19 cellular contexts compared by ENCODE assay signal in the genomic region with DNA sequence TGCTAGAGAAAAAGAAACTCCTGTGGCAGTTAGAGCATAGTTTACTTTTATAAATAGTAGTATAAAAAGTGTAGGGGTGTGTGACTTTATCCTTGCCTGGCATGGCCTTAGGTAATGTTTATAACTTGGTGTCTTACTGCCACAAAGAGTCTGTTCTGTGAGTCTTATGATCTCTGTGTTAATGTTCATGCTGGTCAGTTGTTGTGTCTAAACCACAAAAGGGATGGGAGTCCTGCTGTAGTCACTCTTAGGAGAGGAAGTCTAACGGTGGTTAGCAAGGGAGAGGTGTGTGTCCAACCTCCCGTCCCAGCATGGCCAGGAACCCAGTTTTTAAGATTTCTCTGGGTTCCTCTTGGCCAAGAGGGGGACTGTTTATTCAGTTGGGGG. TPM values are rescaled to one million over a fixed set of nuclear protein-coding genes. Genes with fewer than 3 reads are reported as not detected.
"Had no signal": no experiment of that assay in that cellular context is flagged by ENCODE, and none has a peak within 500 bp of the region (broad histone marks: within the 10 kb centered on the region; RNA-seq: fewer than 3 reads in every experiment).

No MANE protein-coding gene starts in this region.

- H3K4me1 ChIP-seq: body of pancreas, foreskin keratinocyte, left lung, transverse colon had no signal

- H3K27ac Mint-ChIP-seq: activated T-cell treated with anti-CD3 and anti-CD28 coated beads, Interleukin-2, amount 50 U/mL, for 72 hours; dendritic cell treated with granulocyte-macrophage colony-stimulating factor and Interleukin-4, amounts not matched to agents 40 ng/mL and 50 ng/mL, for 4 days; stimulated activated naive B cell treated with anti-CD40 and anti-IgM and Interleukin-4, amounts not matched to agents 10 μg/mL and 1 μg/mL and 100 μg/mL, for 72 hours had no signal

- DNase-seq: activated naive CD4-positive, alpha-beta T cell treated with anti-CD3 and anti-CD28 coated beads, Interleukin-2, amount 50 U/mL, for 16 hours; activated T-cell treated with anti-CD3 and anti-CD28 coated beads, Interleukin-2, amount 50 U/mL, for 72 hours; anterior cingulate cortex; body of pancreas; effector CD4-positive, alpha-beta T cell; foreskin keratinocyte; kidney; left lung; naive B cell; occipital lobe; small intestine; stimulated activated CD4-positive, alpha-beta T cell treated with anti-CD3 and anti-CD28 coated beads, Interleukin-15, amount 100 ng/mL, for 24 hours; stimulated activated CD8-positive, alpha-beta memory T cell treated with anti-CD3 and anti-CD28 coated beads, Interleukin-4, amount 100 ng/mL, for 48 hours; stimulated activated naive B cell treated with anti-CD40 and anti-IgM and Interleukin-4, amounts not matched to agents 10 μg/mL and 1 μg/mL and 100 μg/mL, for 72 hours; transverse colon had no signal

- H3K36me3 ChIP-seq: cardiac muscle cell, left lung, transverse colon had no signal

- H3K9me3 Mint-ChIP-seq: dendritic cell treated with granulocyte-macrophage colony-stimulating factor and Interleukin-4, amounts not matched to agents 40 ng/mL and 50 ng/mL, for 4 days had no signal

- H3K27ac ChIP-seq: body of pancreas, cardiac muscle cell, foreskin keratinocyte, left lung, transverse colon had no signal

- H3K4me3 ChIP-seq: body of pancreas, cardiac muscle cell, left lung, lung, transverse colon had no signal

- H3K4me1 Mint-ChIP-seq: stimulated activated naive B cell treated with anti-CD40 and anti-IgM and Interleukin-4, amounts not matched to agents 10 μg/mL and 1 μg/mL and 100 μg/mL, for 72 hours had no signal

- H3K27me3 ChIP-seq: body of pancreas, cardiac muscle cell, foreskin keratinocyte, transverse colon had no signal

- H3K9me3 ChIP-seq: body of pancreas, left lung, transverse colon had no signal

- H3K4me3 Mint-ChIP-seq: activated T-cell treated with anti-CD3 and anti-CD28 coated beads, Interleukin-2, amount 50 U/mL, for 72 hours; dendritic cell treated with granulocyte-macrophage colony-stimulating factor and Interleukin-4, amounts not matched to agents 40 ng/mL and 50 ng/mL, for 4 days; stimulated activated naive B cell treated with anti-CD40 and anti-IgM and Interleukin-4, amounts not matched to agents 10 μg/mL and 1 μg/mL and 100 μg/mL, for 72 hours had no signal

- ATAC-seq: activated T-cell treated with anti-CD3 and anti-CD28 coated beads, Interleukin-2, amount 50 U/mL, for 72 hours; body of pancreas; foreskin keratinocyte; left lung; sciatic nerve; stimulated activated naive B cell treated with anti-CD40 and anti-IgM and Interleukin-4, amounts not matched to agents 10 μg/mL and 1 μg/mL and 100 μg/mL, for 72 hours had no signal

RNA-seq across cellular contexts. Expression of gene CHST8, which starts 28.2 kb away (rescaled TPM):
- total RNA-seq: activated T-cell treated with anti-CD3 and anti-CD28 coated beads, Interleukin-2, amount 50 U/mL, for 72 hours; transverse colon had no signal
